ENCODE assay signal across 7 cellular contexts in genomic region chr3:53134631-53135232, GRCh38.
DNase-seq lines count a peak whose midpoint lies in the region; ATAC-seq and TF ChIP-seq lines count a peak whose summit lies in the region.

No MANE protein-coding gene starts in this region.

- H3K27ac Mint-ChIP-seq in memory B cell: no peak overlapping the region

- peak; percentile 38 for ATAC-seq in HG02642 (IDR thresholded peaks at IDR 0.05; ENCODE audit: poor library complexity, unreplicated experiment)
- ATAC-seq in memory B cell (ENCODE audit: low read depth): peak; percentile 56

- peak; percentile 93 for TF ChIP-seq CTCF in GM12874 (IDR thresholded peaks at IDR 0.05; ENCODE audit: insufficient read depth, low read depth, low read length)

- DNase-seq in NCI-H345 (lab: John Stamatoyannopoulos, UW) (peak; percentile 26), memory B cell (ENCODE audit: low spot score in 2 of 2) (peak; percentile 59 to 64)
- DNase-seq in activated CD4-positive, alpha-beta T cell treated with anti-CD3 and anti-CD28 coated beads, Interleukin-2, amount 50 U/mL, for 4 hours: peak; percentile 49 to 56
- DNase-seq in effector CD8-positive, alpha-beta T cell (lab: John Stamatoyannopoulos, UW): peak; percentile 24
- DNase-seq in stimulated activated CD8-positive, alpha-beta memory T cell treated with anti-CD3 and anti-CD28 coated beads, Interleukin-4, amount 100 ng/mL, for 24 hours (ENCODE audit: low read depth): peak; percentile 43

- no peak overlapping the region for H3K4me3 Mint-ChIP-seq in memory B cell

- no peaks in the 10 kb centered on the region for H3K9me3 Mint-ChIP-seq in memory B cell

- H3K4me1 Mint-ChIP-seq in memory B cell: peaks cover 11% of the 10 kb centered on the region

- H3K36me3 Mint-ChIP-seq in memory B cell: no peaks in the 10 kb centered on the region

- no peaks in the 10 kb centered on the region for H3K27me3 Mint-ChIP-seq in memory B cell

Comparison
In these comparisons a context has a peak if more than half of its experiments do, and no peak if none do; other contexts are left out.
1. Peak in every context shown above with its lines: DNase-seq and ATAC-seq.